Comparison of ENCODE assay signal across 1 cellular context in genomic region chr5:138752951-138753793, GRCh38.
TF ChIP-seq lines count a peak whose summit lies in the region.

TSS of gene CTNNA1 (plus strand) at chr5:138753425. CDS start at chr5:138781925, 28,500 bp downstream.

TF ChIP-seq in HEK293, 187 proteins besides CTCF, POLR2A, EP300 and RAD21 (continued from another document and continues in another):
- TF ChIP-seq PRDM6 (tag by site-specific recombination; IDR thresholded peaks at IDR 0.05), result no peak
- no peak for TF ChIP-seq ZNF423 (tag by site-specific recombination; IDR thresholded peaks at IDR 0.05)
- no peak for TF ChIP-seq ZBTB6 (tag by site-specific recombination; IDR thresholded peaks at IDR 0.05)
- TF ChIP-seq ZNF391 (tag by site-specific recombination; IDR thresholded peaks at IDR 0.05; ENCODE audit: borderline replicate concordance, low read depth), result peak; percentile 85; the same call in 1 of the 2 replicates
- TF ChIP-seq TRIM28 (IDR thresholded peaks at IDR 0.05; ENCODE audit: borderline replicate concordance, low read length), result no peak
- TF ChIP-seq KLF17 (tag by site-specific recombination; IDR thresholded peaks at IDR 0.05), result peak; percentile 91
- TF ChIP-seq ZNF37A (tag by site-specific recombination; IDR thresholded peaks at IDR 0.05), result no peak
- no peak for TF ChIP-seq ZNF704 (tag by site-specific recombination; IDR thresholded peaks at IDR 0.05)
- TF ChIP-seq SCRT2 (tag by site-specific recombination; IDR thresholded peaks at IDR 0.05), result peak; percentile 93
- no peak for TF ChIP-seq ZNF138 (tag by site-specific recombination; IDR thresholded peaks at IDR 0.05; ENCODE audit: borderline replicate concordance)
- TF ChIP-seq ZBTB7A (tag by site-specific recombination; IDR thresholded peaks at IDR 0.05; ENCODE audit: low read depth), result peak; percentile 99
- no peak for TF ChIP-seq SETDB1 (IDR thresholded peaks at IDR 0.05; ENCODE audit: insufficient read length, low read length)
- TF ChIP-seq ZNF558 (tag by site-specific recombination; IDR thresholded peaks at IDR 0.05), result no peak
- 0 out of 2 replicates have a peak, but pooled peaks have one; percentile 27 for TF ChIP-seq INSM2 (tag by site-specific recombination; IDR thresholded peaks at IDR 0.05)
- TF ChIP-seq ZNF184 (tag by site-specific recombination; IDR thresholded peaks at IDR 0.05), result no peak
- TF ChIP-seq ZEB2 (tag by site-specific recombination; IDR thresholded peaks at IDR 0.05), result peak; percentile 98
- TF ChIP-seq ZBTB11 (tag by site-specific recombination; conservative IDR thresholded peaks at IDR 0.05; ENCODE audit: low read depth), result peak; percentile 94
- 0 out of 2 replicates have a peak, but pooled peaks have one; percentile 42 for TF ChIP-seq ZSCAN5A (tag by site-specific recombination; IDR thresholded peaks at IDR 0.05)
- TF ChIP-seq ZNF394 (tag by site-specific recombination; IDR thresholded peaks at IDR 0.05; ENCODE audit: borderline replicate concordance), result peak; percentile 3
- peak; percentile 86; the same call in 1 of the 2 replicates for TF ChIP-seq KLF1 (tag by site-specific recombination; IDR thresholded peaks at IDR 0.05)
- no peak; the same call in 1 of the 2 replicates for TF ChIP-seq YY1 (tag by site-specific recombination; IDR thresholded peaks at IDR 0.05)
- TF ChIP-seq TCF7L2 (IDR thresholded peaks at IDR 0.05; ENCODE audit: borderline replicate concordance, low read depth, low read length), result no peak
- no peak for TF ChIP-seq ZSCAN18 (tag by site-specific recombination; IDR thresholded peaks at IDR 0.05)
- no peak for TF ChIP-seq ZNF311 (tag by site-specific recombination; IDR thresholded peaks at IDR 0.05; ENCODE audit: borderline replicate concordance)
- peak; percentile 67 for TF ChIP-seq ZBTB26 (tag by site-specific recombination; optimal IDR thresholded peaks at IDR 0.05)
- no peak for TF ChIP-seq ZNF621 (tag by site-specific recombination; IDR thresholded peaks at IDR 0.05)
- TF ChIP-seq ZNF785 (tag by site-specific recombination; IDR thresholded peaks at IDR 0.05), result no peak
- TF ChIP-seq ZNF211 (tag by site-specific recombination; IDR thresholded peaks at IDR 0.05; ENCODE audit: low read depth), result no peak
- TF ChIP-seq ZNF169 (tag by site-specific recombination; IDR thresholded peaks at IDR 0.05), result no peak
- TF ChIP-seq ZNF473 (tag by site-specific recombination; IDR thresholded peaks at IDR 0.05), result no peak
- TF ChIP-seq ELK4 (IDR thresholded peaks at IDR 0.05; ENCODE audit: borderline replicate concordance, low read depth, low read length), result no peak
- TF ChIP-seq ZBTB17 (tag by site-specific recombination; IDR thresholded peaks at IDR 0.05), result peak; percentile 41; the same call in 1 of the 2 replicates
- peak; percentile 58; the same call in 1 of the 2 replicates for TF ChIP-seq YY2 (tag by site-specific recombination; IDR thresholded peaks at IDR 0.05)
- TF ChIP-seq PRDM2 (tag by site-specific recombination; IDR thresholded peaks at IDR 0.05; ENCODE audit: borderline replicate concordance), result no peak
- TF ChIP-seq KLF7 (tag by site-specific recombination; IDR thresholded peaks at IDR 0.05; ENCODE audit: borderline replicate concordance), result peak; percentile 97
